Comparison of ENCODE assay signal across 20 cellular contexts in the genomic region with DNA sequence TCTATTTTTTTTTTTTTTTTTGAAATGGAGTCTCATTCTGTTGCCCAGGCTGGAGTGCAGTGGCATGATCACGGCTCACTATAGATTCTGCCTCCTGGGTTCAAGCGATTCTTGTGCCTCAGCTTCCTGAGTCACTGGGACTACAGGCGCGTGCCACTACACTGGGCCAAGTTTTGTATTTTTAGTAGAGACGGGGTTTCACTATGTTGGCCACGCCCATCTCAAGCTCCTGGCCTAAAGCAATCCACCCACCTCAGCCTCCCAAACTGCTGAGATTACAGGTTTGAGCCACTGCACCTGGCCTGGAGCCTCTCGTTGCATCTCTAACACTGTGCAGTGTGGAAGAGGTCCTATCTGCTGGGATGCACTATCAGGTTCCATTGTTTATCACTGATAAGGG.
DNase-seq lines count a peak whose midpoint lies in the region; ATAC-seq and TF ChIP-seq lines count a peak whose summit lies in the region.
"Had no signal": no experiment of that assay in that cellular context is flagged by ENCODE, and none has a peak within 500 bp of the region (broad histone marks: within the 10 kb centered on the region; RNA-seq: fewer than 3 reads in every experiment).

No MANE protein-coding gene starts in this region.

- no peaks in the 10 kb centered on the region for H4K20me1 ChIP-seq in Karpas-422 (ENCODE audit: insufficient read depth, low read depth, low read length)
- H4K20me1 ChIP-seq in OCI-LY1 (ENCODE audit: insufficient read depth, low read length) = no peaks in the 10 kb centered on the region

- peak overlapping the region; percentile 66 for H3K9ac ChIP-seq in Karpas-422 (ENCODE audit: low read length)
- H3K9ac ChIP-seq in OCI-LY1 (ENCODE audit: low read length) = 0 out of 2 replicates have a peak overlapping the region, but pooled peaks have one; percentile 31

- H3K27ac Mint-ChIP-seq in WTC11 = no peak overlapping the region
- H3K27ac Mint-ChIP-seq: CD4-positive, alpha-beta memory T cell; HFFc6 had no signal

- H3K9me3 ChIP-seq in Karpas-422 (ENCODE audit: low read length) (no peaks in the 10 kb centered on the region), OCI-LY1 (ENCODE audit: low read length) (no peaks in the 10 kb centered on the region)
- H3K9me3 ChIP-seq: A549, HAP-1 had no signal

- ATAC-seq in WTC11 = peak; percentile 39; the same call in 1 of the 2 replicates
- no peak for ATAC-seq in GM19397 (IDR thresholded peaks at IDR 0.05; ENCODE audit: unreplicated experiment)
- ATAC-seq: A549 had no signal

- peak; percentile 77 for DNase-seq in Karpas-422
- DNase-seq in WTC11 (ENCODE audit: low spot score) = no peak
- no peak for DNase-seq in NCI-H345 (lab: John Stamatoyannopoulos, UW)
- DNase-seq in AML-193 (lab: John Stamatoyannopoulos, UW) = no peak
- DNase-seq in activated CD4-positive, alpha-beta T cell treated with anti-CD3 and anti-CD28 coated beads for 4 hours = no peak
- DNase-seq: 8988T; ACHN; C1 segment of cervical spinal cord; Calu3; CD4-positive, alpha-beta memory T cell; COR-L47; DMS53; DMS79 treated with DMSO at 0.1 percent for 48 hours; GF-D8; GOT3; HFFc6 had no signal

- H3K79me2 ChIP-seq in Karpas-422 (ENCODE audit: low read length) = no peaks in the 10 kb centered on the region
- no peaks in the 10 kb centered on the region for H3K79me2 ChIP-seq in OCI-LY1 (ENCODE audit: insufficient read depth, low read length)

- H2AFZ ChIP-seq in Karpas-422 (ENCODE audit: low read length) = no peak overlapping the region
- H2AFZ ChIP-seq in OCI-LY1 (ENCODE audit: low read length) = no peak overlapping the region

- H3K36me3 ChIP-seq in Karpas-422 (ENCODE audit: insufficient read depth, low read length) = no peaks in the 10 kb centered on the region
- no peaks in the 10 kb centered on the region for H3K36me3 ChIP-seq in OCI-LY1 (ENCODE audit: insufficient read depth, low read length)
- H3K36me3 ChIP-seq: HAP-1 had no signal

- no peaks in the 10 kb centered on the region for H3K9me2 ChIP-seq in Karpas-422 (replicated peaks; ENCODE audit: insufficient read depth, low read length)
- no peaks in the 10 kb centered on the region for H3K9me2 ChIP-seq in OCI-LY1 (ENCODE audit: low read depth, low read length)

- no peaks in the 10 kb centered on the region for H3F3A ChIP-seq in OCI-LY1 (ENCODE audit: insufficient read depth, low read length)

- H3K4me1 ChIP-seq in Karpas-422 (ENCODE audit: low read length) = peaks cover 77% of the 10 kb centered on the region
- H3K4me1 ChIP-seq in OCI-LY1 (ENCODE audit: insufficient read depth, low read length, severe bottlenecking) = peaks cover 71% of the 10 kb centered on the region
- H3K4me1 ChIP-seq: A549, HAP-1 had no signal

- peak overlapping the region; percentile 43; the same call in 1 of the 2 replicates for H3K4me3 ChIP-seq in Karpas-422 (ENCODE audit: low read length)
- H3K4me3 ChIP-seq in OCI-LY1 (ENCODE audit: low read depth, low read length, poor library complexity, severe bottlenecking) = peak overlapping the region; percentile 21
- H3K4me3 ChIP-seq: A549, HAP-1 had no signal

- H3K9me3 Mint-ChIP-seq in WTC11 = no peaks in the 10 kb centered on the region
- H3K9me3 Mint-ChIP-seq: HFFc6 had no signal

- no peaks in the 10 kb centered on the region for H3K36me3 Mint-ChIP-seq in WTC11
- H3K36me3 Mint-ChIP-seq: CD4-positive, alpha-beta memory T cell had no signal

- no peak for TF ChIP-seq CTCF in OCI-LY1 (IDR thresholded peaks at IDR 0.05; ENCODE audit: low read length)
- no peak for TF ChIP-seq CTCF in WTC11 (IDR thresholded peaks at IDR 0.05)

- peaks cover 6% of the 10 kb centered on the region for H3K4me1 Mint-ChIP-seq in WTC11
- H3K4me1 Mint-ChIP-seq: CD4-positive, alpha-beta memory T cell had no signal

- no peaks in the 10 kb centered on the region for H3K27me3 Mint-ChIP-seq in WTC11 (ENCODE audit: low read depth)
- H3K27me3 Mint-ChIP-seq: CD4-positive, alpha-beta memory T cell had no signal

- H3K27me3 ChIP-seq in Karpas-422 (ENCODE audit: low read length) (no peaks in the 10 kb centered on the region), OCI-LY1 (ENCODE audit: insufficient read depth, low read length) (no peaks in the 10 kb centered on the region)

- CTCF ChIA-PET in WTC11 (lab: Charles Lee) = no interaction called here

- H3K4me2 ChIP-seq in Karpas-422 (ENCODE audit: low read depth, low read length, poor library complexity, severe bottlenecking) = peak overlapping the region; percentile 73
- H3K4me2 ChIP-seq in OCI-LY1 (ENCODE audit: low read length) = peak overlapping the region; percentile 47
- H3K4me2 ChIP-seq: A549 had no signal

- no peak overlapping the region for H3K4me3 Mint-ChIP-seq in WTC11
- H3K4me3 Mint-ChIP-seq: CD4-positive, alpha-beta memory T cell; HFFc6 had no signal

- H3K27ac ChIP-seq in Karpas-422 (ENCODE audit: low read length) = peak overlapping the region; percentile 99
- peak overlapping the region; percentile 95 for H3K27ac ChIP-seq in OCI-LY1 (ENCODE audit: low read depth, low read length, poor library complexity, severe bottlenecking)
- H3K27ac ChIP-seq: A549 had no signal

- POLR2A ChIA-PET in WTC11 (lab: Charles Lee) = no interaction called here

TF ChIP-seq in WTC11, 78 proteins besides CTCF, POLR2A, EP300 and RAD21:
- TF ChIP-seq FOXP1 (CRISPR knock-in tag; IDR thresholded peaks at IDR 0.05; ENCODE audit: borderline replicate concordance) = no peak
- TF ChIP-seq, protein P1, sequence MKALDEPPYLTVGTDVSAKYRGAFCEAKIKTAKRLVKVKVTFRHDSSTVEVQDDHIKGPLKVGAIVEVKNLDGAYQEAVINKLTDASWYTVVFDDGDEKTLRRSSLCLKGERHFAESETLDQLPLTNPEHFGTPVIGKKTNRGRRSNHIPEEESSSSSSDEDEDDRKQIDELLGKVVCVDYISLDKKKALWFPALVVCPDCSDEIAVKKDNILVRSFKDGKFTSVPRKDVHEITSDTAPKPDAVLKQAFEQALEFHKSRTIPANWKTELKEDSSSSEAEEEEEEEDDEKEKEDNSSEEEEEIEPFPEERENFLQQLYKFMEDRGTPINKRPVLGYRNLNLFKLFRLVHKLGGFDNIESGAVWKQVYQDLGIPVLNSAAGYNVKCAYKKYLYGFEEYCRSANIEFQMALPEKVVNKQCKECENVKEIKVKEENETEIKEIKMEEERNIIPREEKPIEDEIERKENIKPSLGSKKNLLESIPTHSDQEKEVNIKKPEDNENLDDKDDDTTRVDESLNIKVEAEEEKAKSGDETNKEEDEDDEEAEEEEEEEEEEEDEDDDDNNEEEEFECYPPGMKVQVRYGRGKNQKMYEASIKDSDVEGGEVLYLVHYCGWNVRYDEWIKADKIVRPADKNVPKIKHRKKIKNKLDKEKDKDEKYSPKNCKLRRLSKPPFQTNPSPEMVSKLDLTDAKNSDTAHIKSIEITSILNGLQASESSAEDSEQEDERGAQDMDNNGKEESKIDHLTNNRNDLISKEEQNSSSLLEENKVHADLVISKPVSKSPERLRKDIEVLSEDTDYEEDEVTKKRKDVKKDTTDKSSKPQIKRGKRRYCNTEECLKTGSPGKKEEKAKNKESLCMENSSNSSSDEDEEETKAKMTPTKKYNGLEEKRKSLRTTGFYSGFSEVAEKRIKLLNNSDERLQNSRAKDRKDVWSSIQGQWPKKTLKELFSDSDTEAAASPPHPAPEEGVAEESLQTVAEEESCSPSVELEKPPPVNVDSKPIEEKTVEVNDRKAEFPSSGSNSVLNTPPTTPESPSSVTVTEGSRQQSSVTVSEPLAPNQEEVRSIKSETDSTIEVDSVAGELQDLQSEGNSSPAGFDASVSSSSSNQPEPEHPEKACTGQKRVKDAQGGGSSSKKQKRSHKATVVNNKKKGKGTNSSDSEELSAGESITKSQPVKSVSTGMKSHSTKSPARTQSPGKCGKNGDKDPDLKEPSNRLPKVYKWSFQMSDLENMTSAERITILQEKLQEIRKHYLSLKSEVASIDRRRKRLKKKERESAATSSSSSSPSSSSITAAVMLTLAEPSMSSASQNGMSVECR (CRISPR knock-in tag; IDR thresholded peaks at IDR 0.05; ENCODE audit: borderline replicate concordance) = no peak
TF ChIP-seq in WTC11: peak in this region for 0.
